Comparison of ENCODE assay signal across 8 cellular contexts in the genomic region with DNA sequence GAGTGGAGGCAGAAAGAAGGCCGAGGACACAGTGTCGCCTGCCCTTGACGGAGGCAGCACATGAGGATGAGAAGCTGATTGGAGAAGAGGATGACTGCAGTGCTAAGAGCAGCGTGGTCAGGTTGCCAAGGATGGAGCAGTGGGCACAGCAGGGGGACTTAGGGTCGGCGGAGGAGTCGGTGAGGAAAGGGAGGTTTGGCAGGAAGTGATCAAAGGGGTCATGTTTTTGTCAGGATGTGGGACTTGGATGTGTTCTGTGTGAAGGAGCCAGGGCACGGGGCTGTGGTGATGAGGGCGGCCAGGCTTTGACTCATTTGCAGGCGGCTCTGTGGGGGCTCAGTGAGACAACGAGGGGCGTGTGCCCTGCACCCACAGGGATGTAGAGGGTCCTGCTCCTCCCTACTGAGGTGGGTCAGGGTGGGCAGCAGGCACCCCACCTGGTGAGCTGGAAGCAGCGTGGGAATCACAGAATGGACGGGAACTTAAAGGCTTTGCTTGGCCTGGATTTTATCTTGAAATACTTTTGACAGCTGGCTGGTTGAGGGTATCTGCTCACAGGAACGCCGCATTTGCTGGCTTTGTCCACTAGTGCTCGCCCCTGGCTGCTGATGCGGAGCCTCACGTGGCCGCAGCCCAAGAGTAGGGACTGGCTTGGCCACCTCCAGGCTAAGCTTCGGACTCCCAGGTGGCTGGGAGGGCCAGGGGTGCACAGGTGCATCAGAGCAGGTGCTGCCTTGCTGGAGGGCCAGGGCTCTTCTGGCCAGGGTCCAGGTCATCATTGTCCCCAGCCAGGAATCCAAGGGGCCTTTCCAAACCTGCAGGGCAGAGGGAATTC. TPM values are rescaled to one million over a fixed set of nuclear protein-coding genes. Genes with fewer than 3 reads are reported as not detected.
A peak's percentile ranks its signal among the peaks of the same experiment; 100 is the strongest.
DNase-seq lines count a peak whose midpoint lies in the region; ATAC-seq and TF ChIP-seq lines count a peak whose summit lies in the region.

No MANE protein-coding gene starts in this region.

- H3K27ac Mint-ChIP-seq in CD14-positive monocyte: peak overlapping the region in 2 of 7 donors; percentile 1 to 61

- H3K4me1 ChIP-seq in stomach: peaks cover 26 to 53% (median 35%) of the 10 kb centered on the region in 4 donors

- H3K4me3 ChIP-seq in fibroblast of the aortic adventitia (ENCODE audit: low read depth, low read length) (no peak overlapping the region), stomach (no peak overlapping the region)

- no peak for TF ChIP-seq POLR2A in stomach (IDR thresholded peaks at IDR 0.05)

- ATAC-seq in SK-N-SH treated with all-trans-retinoic acid at 6 μM for 48 hours: peak; percentile 48
- ATAC-seq in GM21447 (IDR thresholded peaks at IDR 0.05; ENCODE audit: unreplicated experiment): no peak

- H3K9me3 Mint-ChIP-seq in CD14-positive monocyte: no peaks in the 10 kb centered on the region

- H3K27me3 ChIP-seq in stomach: no peaks in the 10 kb centered on the region

- intact Hi-C loops in stomach (cut with DNase I; ENCODE audit: low total_unique reads) (no loop called here), CD14-positive monocyte (cut with micrococcal nuclease) (no loop called here)

- TF ChIP-seq EP300 in stomach (IDR thresholded peaks at IDR 0.05): no peak

- no peaks in the 10 kb centered on the region for H3K9me3 ChIP-seq in stomach

- no peak overlapping the region for H3K4me3 Mint-ChIP-seq in CD14-positive monocyte

- DNase-seq in NCI-H345 (lab: John Stamatoyannopoulos, UW) (peak; percentile 34), NCI-H345 treated with DMSO at 0.1 percent for 48 hours (lab: John Stamatoyannopoulos, UW; ENCODE audit: unreplicated experiment) (no peak), fibroblast of the aortic adventitia (ENCODE audit: low read depth) (peak; percentile 70), stomach (no peak), CD14-positive monocyte (ENCODE audit: low spot score) (no peak), NCI-H187 (lab: John Stamatoyannopoulos, UW) (no peak)

- peaks cover 32 to 82% (median 74%) of the 10 kb centered on the region in 4 donors for H3K36me3 ChIP-seq in stomach

- H3K36me3 Mint-ChIP-seq in CD14-positive monocyte: peaks cover 49 to 84% of the 10 kb centered on the region in 2 donors

- H3K27me3 Mint-ChIP-seq in CD14-positive monocyte (ENCODE audit: low read depth in 3 of 3): peaks cover 0 to 4% (median 4%) of the 10 kb centered on the region in 3 donors

- TF ChIP-seq CTCF in fibroblast of the aortic adventitia (IDR thresholded peaks at IDR 0.05; ENCODE audit: insufficient read depth, low read length) (peak; percentile 31), stomach (IDR thresholded peaks at IDR 0.05) (no peak), CD14-positive monocyte (IDR thresholded peaks at IDR 0.05) (no peak)

- peaks cover 37% of the 10 kb centered on the region for H3K4me1 Mint-ChIP-seq in CD14-positive monocyte

- WGBS in stomach, 5 donors: 49 to 63% (median 59%) methylated on average over 14 to 21 of the region's 21 CpGs

- H3K27ac ChIP-seq in stomach: peak overlapping the region; percentile 4 to 77 (median 64)

TF ChIP-seq in SK-N-SH treated with all-trans-retinoic acid at 6 μM for 48 hours, 23 proteins besides CTCF, POLR2A, EP300 and RAD21 (continues in another document):
- TF ChIP-seq TSHZ2 (CRISPR knock-in tag; IDR thresholded peaks at IDR 0.05) (no peak), TCF4 (CRISPR knock-in tag; IDR thresholded peaks at IDR 0.05; ENCODE audit: borderline replicate concordance) (no peak), BACH2 (CRISPR knock-in tag; IDR thresholded peaks at IDR 0.05; ENCODE audit: borderline replicate concordance) (no peak), CSRNP3 (CRISPR knock-in tag; IDR thresholded peaks at IDR 0.05) (no peak), POU6F1 (CRISPR knock-in tag; IDR thresholded peaks at IDR 0.05; ENCODE audit: borderline replicate concordance, low read depth) (no peak), ZNF70 (CRISPR knock-in tag; IDR thresholded peaks at IDR 0.05) (no peak), PPARA (CRISPR knock-in tag; IDR thresholded peaks at IDR 0.05; ENCODE audit: borderline replicate concordance) (no peak)

RNA-seq across cellular contexts. Expression of gene MPG, which starts 6.0 kb away (rescaled TPM):
- total RNA-seq in fibroblast of the aortic adventitia (ENCODE audit: low replicate concordance) (53.1 and 124 TPM in 2 replicates), stomach (100 to 1,000 TPM in 1 of 5 donors, 10 to 100 TPM in 4; 33.3 to 102 (median 76.2) TPM)
- polyA plus RNA-seq in stomach (100 to 1,000 TPM in 2 of 3 donors, 10 to 100 TPM in 1; 90.6 to 112 (median 112) TPM), CD14-positive monocyte (10 to 100 TPM; 70.6 to 86.9 TPM)

RNA-seq across cellular contexts. Expression of gene RHBDF1, which starts 11.6 kb away (rescaled TPM):
- 39.4 and 66.8 TPM in 2 replicates for total RNA-seq in fibroblast of the aortic adventitia (ENCODE audit: low replicate concordance)
- 100 to 1,000 TPM in 1 of 5 donors, 10 to 100 TPM in 4; 13.4 to 185 (median 30.4) TPM for total RNA-seq in stomach
- polyA plus RNA-seq in stomach: 10 to 100 TPM; 10.2 to 38.3 (median 15.3) TPM
- polyA plus RNA-seq in CD14-positive monocyte: not detected

RNA-seq across cellular contexts. Expression of gene SNRNP25, which starts 30.4 kb away (rescaled TPM):
- total RNA-seq in fibroblast of the aortic adventitia (ENCODE audit: low replicate concordance) (11.8 and 15.8 TPM in 2 replicates), stomach (10 to 100 TPM in 3 of 5 donors, 1 to 10 TPM in 2; 2.3 to 22.9 (median 11.9) TPM)
- polyA plus RNA-seq in stomach (10 to 100 TPM; 30.2 to 40.2 (median 34.4) TPM), CD14-positive monocyte (10 to 100 TPM; 31.6 to 32.2 TPM)

RNA-seq across cellular contexts. Expression of gene POLR3K, which starts 30.6 kb away (rescaled TPM):
- 5.1 and 6.1 TPM in 2 replicates for total RNA-seq in fibroblast of the aortic adventitia (ENCODE audit: low replicate concordance)
- total RNA-seq in stomach: 1 to 10 TPM in 3 of 5 donors, not detected in 2; 2.2 to 5.5 (median 3.6) TPM
- polyA plus RNA-seq in stomach: 10 to 100 TPM; 10.7 to 13.3 (median 10.9) TPM
- 10 to 100 TPM; 18.7 to 20.8 TPM for polyA plus RNA-seq in CD14-positive monocyte

RNA-seq across cellular contexts. Expression of gene NPRL3, which starts 54.5 kb away (rescaled TPM):
- total RNA-seq in fibroblast of the aortic adventitia (ENCODE audit: low replicate concordance) (7.1 and 13.0 TPM in 2 replicates), stomach (10 to 100 TPM in 3 of 5 donors, 1 to 10 TPM in 1, under 1 TPM in 1; 0.58 to 73.9 (median 22.3) TPM)
- polyA plus RNA-seq in stomach (10 to 100 TPM; 12.4 to 14.1 (median 13.3) TPM), CD14-positive monocyte (1 to 10 TPM; 2.6 to 3.0 TPM)

Comparison
In these comparisons a context has a peak if more than half of its experiments do, and no peak if none do; other contexts are left out.
1. DNase-seq: peak in NCI-H345 (single experiment) and fibroblast of the aortic adventitia (single experiment); none in NCI-H345 treated with DMSO at 0.1 percent for 48 hours (single experiment), stomach (single experiment), CD14-positive monocyte (single experiment) and NCI-H187 (0 of 2).